Comparison of ENCODE assay signal across 6 cellular contexts in the genomic region with DNA sequence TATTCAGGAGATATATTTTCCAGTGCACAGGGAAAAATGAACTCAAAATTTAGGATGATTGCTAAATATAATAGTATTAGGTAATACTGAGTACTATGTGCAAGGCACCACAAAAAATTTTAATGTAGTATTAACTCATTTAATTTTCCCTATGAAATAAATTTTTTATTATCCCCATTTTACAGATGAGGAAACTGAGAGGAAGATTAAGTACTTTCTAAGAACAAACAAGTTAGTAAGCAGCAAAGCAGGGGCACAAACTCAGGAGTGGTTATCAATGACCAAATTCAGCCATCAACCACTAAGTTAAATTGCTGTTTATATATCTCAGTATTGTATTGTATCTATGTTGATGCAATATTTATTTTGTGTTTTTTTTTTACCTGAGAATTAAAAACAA. TPM values are rescaled to one million over a fixed set of nuclear protein-coding genes. Genes with fewer than 3 reads are reported as not detected.
"Had no signal": no experiment of that assay in that cellular context is flagged by ENCODE, and none has a peak within 500 bp of the region (broad histone marks: within the 10 kb centered on the region; RNA-seq: fewer than 3 reads in every experiment).

No MANE protein-coding gene starts in this region.

- FAIRE-seq: HTR-8/SVneo had no signal

- H3K27ac ChIP-seq: HL-60, KMS-11 had no signal

- H3K9ac ChIP-seq: KMS-11 had no signal

- H3K4me2 ChIP-seq: KMS-11 had no signal

- DNase-seq: IMR-90, KBM-7, KG1 had no signal

RNA-seq across cellular contexts. Expression of a gene that starts 14.2 kb away (rescaled TPM):
- total RNA-seq: IMR-90 had no signal
- polyA plus RNA-seq: IMR-90 had no signal
